Comparison of ENCODE assay signal across 8 cellular contexts in genomic region chr18:45690975-45691815, GRCh38. TPM values are rescaled to one million over a fixed set of nuclear protein-coding genes. Genes with fewer than 3 reads are reported as not detected.
DNase-seq lines count a peak whose midpoint lies in the region; ATAC-seq and TF ChIP-seq lines count a peak whose summit lies in the region.

No MANE protein-coding gene starts in this region.

- H3K27me3 ChIP-seq in A673 (replicated peaks; ENCODE audit: insufficient read depth, low read depth, low read length, poor library complexity), result no peaks in the 10 kb centered on the region
- H3K27me3 ChIP-seq in colonic mucosa, result no peaks in the 10 kb centered on the region

- TF ChIP-seq CTCF in A673 (conservative IDR thresholded peaks at IDR 0.05; ENCODE audit: low read depth, low read length) (peak; percentile 84), colonic mucosa (IDR thresholded peaks at IDR 0.05) (peak; percentile 70)

- H3K4me1 ChIP-seq in A673 (ENCODE audit: insufficient read depth, low read length, poor library complexity, severe bottlenecking), result peaks cover 3% of the 10 kb centered on the region
- H3K4me1 ChIP-seq in colonic mucosa, result no peaks in the 10 kb centered on the region

- intact Hi-C loops in A673 (cut with micrococcal nuclease; ENCODE audit: unreplicated experiment) (loop anchor here (1.0 to 2.0 kb wide), 4 partner anchors 189 to 382 kb away; no protein-coding TSS in a partner anchor), colonic mucosa (cut with DNase I) (loop anchor here (5.0 to 10.0 kb wide), 3 partner anchors 191 to 554 kb away; partner anchors contain the start of gene EPG5)

- H3K36me3 ChIP-seq in A673 (ENCODE audit: insufficient read depth, low read length, poor library complexity, severe bottlenecking) (no peaks in the 10 kb centered on the region), colonic mucosa (no peaks in the 10 kb centered on the region)

- CTCF ChIA-PET in A673 (lab: Charles Lee), result no interaction called here

- DNase-seq in A673 (ENCODE audit: low spot score) (peak; percentile 81), GM19240 (ENCODE audit: insufficient read length, low spot score) (peak; percentile 16), NCI-H226 (peak; percentile 29), colonic mucosa (peak; percentile 75), left lobe of liver (ENCODE audit: low spot score) (peak; percentile 76)
- DNase-seq in activated CD4-positive, alpha-beta T cell treated with anti-CD3 and anti-CD28 coated beads for 24 hours (ENCODE audit: low read depth in 2 of 2), result peak; percentile 66 to 77
- DNase-seq in stimulated activated CD4-positive, alpha-beta T cell treated with anti-CD3 and anti-CD28 coated beads, Interleukin-4, amount 100 ng/mL, for 1 hour, result peak; percentile 77

- no TSS peak for BruUV-seq in A673 (replicated peaks; lab: Mats Ljungman, UMichigan)

- no peak overlapping the region for H3K4me3 ChIP-seq in A673 (ENCODE audit: low read depth, low read length, poor library complexity, severe bottlenecking)
- H3K4me3 ChIP-seq in colonic mucosa, result no peak overlapping the region

- H3K9me3 ChIP-seq in A673 (ENCODE audit: low read depth, low read length, poor library complexity, severe bottlenecking) (no peaks in the 10 kb centered on the region), colonic mucosa (no peaks in the 10 kb centered on the region)

- POLR2A ChIA-PET in A673 (lab: Charles Lee; ENCODE audit: low non-redundant PET), result no interaction called here

- H3K9ac ChIP-seq in colonic mucosa (ENCODE audit: low read depth in 2 of 2, low read length in 2 of 2), result no peak overlapping the region

- ATAC-seq in left lobe of liver (peak; percentile 99), GM21723 (IDR thresholded peaks at IDR 0.05; ENCODE audit: unreplicated experiment) (no peak)

- no peak overlapping the region for H3K27ac ChIP-seq in A673 (ENCODE audit: low read depth, low read length, poor library complexity, severe bottlenecking)
- H3K27ac ChIP-seq in colonic mucosa, result no peak overlapping the region

RNA-seq across cellular contexts. Expression of gene SLC14A1, which starts 32.8 kb away (rescaled TPM):
- total RNA-seq in A673 (2021) (not detected in 2 replicates), colonic mucosa (under 1 TPM; 0.32 to 0.52 TPM), left lobe of liver (0.96 TPM)

Comparison
In these comparisons a context has a peak if more than half of its experiments do, and no peak if none do; other contexts are left out.
1. DNase-seq: peak in every context shown above with its lines; median percentile 81 in A673; 77 in stimulated activated CD4-positive, alpha-beta T cell treated with anti-CD3 and anti-CD28 coated beads, Interleukin-4, amount 100 ng/mL, for 1 hour; 76 in left lobe of liver; 75 in colonic mucosa; 72 in activated CD4-positive, alpha-beta T cell treated with anti-CD3 and anti-CD28 coated beads for 24 hours; 29 in NCI-H226; 16 in GM19240.